ENCODE assay signal across 19 cellular contexts in the genomic region with DNA sequence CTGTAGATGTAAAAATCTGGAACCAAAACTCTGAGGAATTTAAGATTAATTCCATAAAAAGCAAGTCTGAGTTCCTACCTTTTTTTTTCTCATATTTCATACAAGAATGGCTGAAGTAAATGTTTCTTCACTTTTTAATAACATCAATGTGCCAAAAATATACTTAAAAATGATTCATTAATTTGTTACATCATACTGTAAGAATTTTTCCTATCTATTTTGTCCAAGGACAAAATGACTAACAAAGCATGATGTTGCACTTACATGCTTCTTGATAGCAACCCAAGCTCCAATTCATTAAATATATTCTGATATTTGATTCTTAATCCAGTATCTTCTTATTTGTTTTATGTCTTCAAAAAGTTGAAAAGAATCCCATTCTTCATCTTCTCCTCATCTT.
DNase-seq lines count a peak whose midpoint lies in the region; ATAC-seq, FAIRE-seq and TF ChIP-seq lines count a peak whose summit lies in the region.
"Had no signal": no experiment of that assay in that cellular context is flagged by ENCODE, and none has a peak within 500 bp of the region (broad histone marks: within the 10 kb centered on the region; RNA-seq: fewer than 3 reads in every experiment).

No MANE protein-coding gene starts in this region.

- H3K4ac ChIP-seq in IMR-90 (ENCODE audit: low read depth, low read length) = no peak overlapping the region

- H3K4me3 ChIP-seq in IMR-90 (ENCODE audit: insufficient read depth, low read depth, low read length) (no peak overlapping the region), bronchial epithelial cell (ENCODE audit: low read depth, low read length) (no peak overlapping the region), suprapubic skin (no peak overlapping the region)
- H3K4me3 ChIP-seq: A549, BLaER1, HAP-1, Peyer's patch had no signal

- DNase-seq in IMR-90 (peak; percentile 8), bronchial epithelial cell (ENCODE audit: low read depth) (peak; percentile 56), foreskin keratinocyte (peak; percentile 29 to 37), suprapubic skin (ENCODE audit: low spot score in 2 of 2) (no peak), NCI-H1105 treated with DMSO at 0.1 percent for 48 hours (lab: John Stamatoyannopoulos, UW) (no peak)
- DNase-seq in stimulated activated naive B cell treated with anti-CD40 and anti-IgM and Interleukin-4, amounts not matched to agents 10 μg/mL and 1 μg/mL and 100 μg/mL, for 72 hours = no peak
- DNase-seq: Calu3; CD8-positive, alpha-beta T cell; GF-D8; NCI-H1092 treated with DMSO at 0.1 percent for 48 hours; NCI-H2081; NCI-H2171 treated with DMSO at 0.1 percent for 48 hours; Peyer's patch; Right ventricle myocardium superior had no signal

- no peak for TF ChIP-seq EP300 in suprapubic skin (IDR thresholded peaks at IDR 0.05)

- no peak overlapping the region for H3K4me2 ChIP-seq in IMR-90 (ENCODE audit: low read depth, low read length)
- H3K4me2 ChIP-seq: A549, BLaER1 had no signal

- H3K27ac ChIP-seq in IMR-90 (ENCODE audit: insufficient read depth, low read length) (no peak overlapping the region), foreskin keratinocyte (no peak overlapping the region), suprapubic skin (peak overlapping the region; percentile 49)
- H3K27ac ChIP-seq: A549, BLaER1, Peyer's patch had no signal

- H3K79me1 ChIP-seq in IMR-90 (ENCODE audit: low read depth in 1 of 2, low read length in 2 of 2) = no peaks in the 10 kb centered on the region

- H4K91ac ChIP-seq in IMR-90 (ENCODE audit: insufficient read depth, low read depth, low read length) = no peak overlapping the region

- BruUV-seq in IMR-90 (replicated peaks; lab: Mats Ljungman, UMichigan) = no TSS peak

- H4K20me1 ChIP-seq in IMR-90 (ENCODE audit: insufficient read depth, low read length) = no peaks in the 10 kb centered on the region
- H4K20me1 ChIP-seq: BLaER1 had no signal

- H3K23ac ChIP-seq in IMR-90 (ENCODE audit: low read depth, low read length) = no peak overlapping the region

- H3K4me1 Mint-ChIP-seq in stimulated activated naive B cell treated with anti-CD40 and anti-IgM and Interleukin-4, amounts not matched to agents 10 μg/mL and 1 μg/mL and 100 μg/mL, for 72 hours = no peaks in the 10 kb centered on the region

- no peaks in the 10 kb centered on the region for H3K27me3 ChIP-seq in IMR-90 (ENCODE audit: control insufficient read depth, insufficient read depth, low read length)
- H3K27me3 ChIP-seq in bronchial epithelial cell (ENCODE audit: control insufficient read depth, insufficient read depth, low read length) = no peaks in the 10 kb centered on the region
- H3K27me3 ChIP-seq in foreskin keratinocyte = no peaks in the 10 kb centered on the region
- no peaks in the 10 kb centered on the region for H3K27me3 ChIP-seq in suprapubic skin
- H3K27me3 ChIP-seq: BLaER1, Peyer's patch had no signal

- no peak overlapping the region for H2BK5ac ChIP-seq in IMR-90 (ENCODE audit: low read depth, low read length, poor library complexity, severe bottlenecking)

- TF ChIP-seq RAD21 in IMR-90 (IDR thresholded peaks at IDR 0.05; ENCODE audit: low read length) = no peak

- TF ChIP-seq POLR2A in IMR-90 (IDR thresholded peaks at IDR 0.05; ENCODE audit: low read depth, low read length) (no peak), suprapubic skin (IDR thresholded peaks at IDR 0.05) (no peak)

- H2BK20ac ChIP-seq in IMR-90 (ENCODE audit: low read depth, low read length) = no peak overlapping the region

- H3K36me3 ChIP-seq in IMR-90 (ENCODE audit: control insufficient read depth, insufficient read depth, low read length) = no peaks in the 10 kb centered on the region
- H3K36me3 ChIP-seq in bronchial epithelial cell (ENCODE audit: control insufficient read depth, insufficient read depth, low read length) = no peaks in the 10 kb centered on the region
- no peaks in the 10 kb centered on the region for H3K36me3 ChIP-seq in suprapubic skin
- H3K36me3 ChIP-seq: BLaER1, HAP-1, Peyer's patch had no signal

- no peak overlapping the region for H2AK5ac ChIP-seq in IMR-90 (ENCODE audit: low read depth, low read length)

- H4K5ac ChIP-seq in IMR-90 (ENCODE audit: low read depth, low read length) = no peak overlapping the region

- H3K27me3 Mint-ChIP-seq in stimulated activated naive B cell treated with anti-CD40 and anti-IgM and Interleukin-4, amounts not matched to agents 10 μg/mL and 1 μg/mL and 100 μg/mL, for 72 hours = no peaks in the 10 kb centered on the region

- no peak overlapping the region for H2BK120ac ChIP-seq in IMR-90 (ENCODE audit: low read depth, low read length)

- ATAC-seq in IMR-90 (ENCODE audit: low read depth) (no peak), foreskin keratinocyte (no peak), HG02938 (IDR thresholded peaks at IDR 0.05; ENCODE audit: unreplicated experiment) (no peak)
- no peak for ATAC-seq in stimulated activated naive B cell treated with anti-CD40 and anti-IgM and Interleukin-4, amounts not matched to agents 10 μg/mL and 1 μg/mL and 100 μg/mL, for 72 hours (replicated peaks)
- ATAC-seq: A549; CD8-positive, alpha-beta T cell had no signal

- intact Hi-C loops in IMR-90 (cut with micrococcal nuclease) = no loop called here

- H3K9me1 ChIP-seq in IMR-90 (ENCODE audit: insufficient read depth, low read length) = no peaks in the 10 kb centered on the region

- no peaks in the 10 kb centered on the region for H3K4me1 ChIP-seq in IMR-90 (ENCODE audit: control insufficient read depth, insufficient read depth, low read length)
- peaks cover 25% of the 10 kb centered on the region for H3K4me1 ChIP-seq in foreskin keratinocyte
- peaks cover 5% of the 10 kb centered on the region for H3K4me1 ChIP-seq in suprapubic skin
- H3K4me1 ChIP-seq: A549, BLaER1, HAP-1, Peyer's patch had no signal

- H2BK15ac ChIP-seq in IMR-90 (ENCODE audit: low read depth, low read length) = no peak overlapping the region

- H3K27ac Mint-ChIP-seq in stimulated activated naive B cell treated with anti-CD40 and anti-IgM and Interleukin-4, amounts not matched to agents 10 μg/mL and 1 μg/mL and 100 μg/mL, for 72 hours = no peak overlapping the region
- H3K27ac Mint-ChIP-seq: CD8-positive, alpha-beta T cell had no signal

- FAIRE-seq in bronchial epithelial cell (lab: Jason Lieb, UNC) = no peak
- FAIRE-seq: A549, GM19239 had no signal

- TF ChIP-seq CTCF in IMR-90 (conservative IDR thresholded peaks at IDR 0.05; ENCODE audit: low read depth, low read length) (no peak), bronchial epithelial cell (IDR thresholded peaks at IDR 0.05; ENCODE audit: insufficient read depth, low read length, severe bottlenecking) (no peak), foreskin keratinocyte (conservative IDR thresholded peaks at IDR 0.05) (no peak), suprapubic skin (IDR thresholded peaks at IDR 0.05) (no peak)

- dilution Hi-C loops in IMR-90 (cut with HindIII; ENCODE audit: low sequenced_read_pairs, unreplicated experiment) = no loop called here

- no peak overlapping the region for H3K18ac ChIP-seq in IMR-90 (ENCODE audit: low read depth, low read length)

- no peak overlapping the region for H2AFZ ChIP-seq in IMR-90 (replicated peaks; ENCODE audit: low read length, poor library complexity)

- CTCF ChIA-PET in IMR-90 (lab: Yijun Ruan, JAX) = no interaction called here

- H3K9me3 Mint-ChIP-seq in stimulated activated naive B cell treated with anti-CD40 and anti-IgM and Interleukin-4, amounts not matched to agents 10 μg/mL and 1 μg/mL and 100 μg/mL, for 72 hours = peaks cover 3 to 5% of the 10 kb centered on the region in 2 donors

- no peak overlapping the region for H4K8ac ChIP-seq in IMR-90 (ENCODE audit: low read depth in 2 of 2, low read length in 2 of 2)

- H3K4me3 Mint-ChIP-seq in stimulated activated naive B cell treated with anti-CD40 and anti-IgM and Interleukin-4, amounts not matched to agents 10 μg/mL and 1 μg/mL and 100 μg/mL, for 72 hours = no peak overlapping the region
- H3K4me3 Mint-ChIP-seq: CD8-positive, alpha-beta T cell had no signal

- H3K9ac ChIP-seq in IMR-90 (ENCODE audit: low read depth, low read length) = no peak overlapping the region
- H3K9ac ChIP-seq: BLaER1 had no signal

- H3K14ac ChIP-seq in IMR-90 (replicated peaks; ENCODE audit: low read depth, low read length) = no peak overlapping the region

- POLR2A ChIA-PET in IMR-90 (lab: Charles Lee; ENCODE audit: unreplicated experiment) = no interaction called here

- in situ Hi-C loops in IMR-90 (cut with MboI; ENCODE audit: low sequenced_read_pairs) = no loop called here

- no peak overlapping the region for H2AK9ac ChIP-seq in IMR-90 (replicated peaks; ENCODE audit: low read depth, low read length, poor library complexity)

- peaks cover 0 to 4% of the 10 kb centered on the region in 2 donors for H3K36me3 Mint-ChIP-seq in stimulated activated naive B cell treated with anti-CD40 and anti-IgM and Interleukin-4, amounts not matched to agents 10 μg/mL and 1 μg/mL and 100 μg/mL, for 72 hours
- H3K36me3 Mint-ChIP-seq: CD8-positive, alpha-beta T cell had no signal

- H3K9me3 ChIP-seq in IMR-90 (ENCODE audit: control insufficient read depth, insufficient read depth, low read length) (peaks cover 2% of the 10 kb centered on the region; the same call in 1 of the 2 replicates), suprapubic skin (no peaks in the 10 kb centered on the region)
- H3K9me3 ChIP-seq: A549, BLaER1, HAP-1, Peyer's patch had no signal

- H3K56ac ChIP-seq in IMR-90 (ENCODE audit: extremely low read depth, insufficient read depth, low read length) = no peak overlapping the region

TF ChIP-seq in IMR-90, 13 proteins besides CTCF, POLR2A, EP300 and RAD21 (continues in another document):
- TF ChIP-seq NFE2L2 (IDR thresholded peaks at IDR 0.05; ENCODE audit: low read depth, low read length) = no peak
- TF ChIP-seq MAZ (IDR thresholded peaks at IDR 0.05; ENCODE audit: borderline replicate concordance, low read depth, low read length) = no peak
- TF ChIP-seq, protein P1, sequence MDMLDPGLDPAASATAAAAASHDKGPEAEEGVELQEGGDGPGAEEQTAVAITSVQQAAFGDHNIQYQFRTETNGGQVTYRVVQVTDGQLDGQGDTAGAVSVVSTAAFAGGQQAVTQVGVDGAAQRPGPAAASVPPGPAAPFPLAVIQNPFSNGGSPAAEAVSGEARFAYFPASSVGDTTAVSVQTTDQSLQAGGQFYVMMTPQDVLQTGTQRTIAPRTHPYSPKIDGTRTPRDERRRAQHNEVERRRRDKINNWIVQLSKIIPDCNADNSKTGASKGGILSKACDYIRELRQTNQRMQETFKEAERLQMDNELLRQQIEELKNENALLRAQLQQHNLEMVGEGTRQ (IDR thresholded peaks at IDR 0.05; ENCODE audit: low read depth, low read length) = no peak
- no peak for TF ChIP-seq BHLHE40 (IDR thresholded peaks at IDR 0.05; ENCODE audit: low read depth, low read length)
- TF ChIP-seq CEBPB (IDR thresholded peaks at IDR 0.05; ENCODE audit: low read depth, low read length) = no peak

Comparison
In these comparisons a context has a peak if more than half of its experiments do, and no peak if none do; other contexts are left out.
1. DNase-seq: peak in IMR-90 (single experiment), bronchial epithelial cell (single experiment) and foreskin keratinocyte (2 of 2); none in suprapubic skin (0 of 2), NCI-H1105 treated with DMSO at 0.1 percent for 48 hours (single experiment) and stimulated activated naive B cell treated with anti-CD40 and anti-IgM and Interleukin-4, amounts not matched to agents 10 μg/mL and 1 μg/mL and 100 μg/mL, for 72 hours (single experiment).